20 cellular contexts compared by ENCODE assay signal in genomic region chrX:119646515-119646914, GRCh38. TPM values are rescaled to one million over a fixed set of nuclear protein-coding genes. Genes with fewer than 3 reads are reported as not detected.
DNase-seq lines count a peak whose midpoint lies in the region; ATAC-seq and TF ChIP-seq lines count a peak whose summit lies in the region.
"Had no signal": no experiment of that assay in that cellular context is flagged by ENCODE, and none has a peak within 500 bp of the region (broad histone marks: within the 10 kb centered on the region; RNA-seq: fewer than 3 reads in every experiment).

No MANE protein-coding gene starts in this region.

- H3K27ac ChIP-seq in foreskin keratinocyte: no peak overlapping the region
- H3K27ac ChIP-seq: 22Rv1, neutrophil, WERI-Rb-1 had no signal

- no peaks in the 10 kb centered on the region for H3K27me3 ChIP-seq in foreskin keratinocyte
- H3K27me3 ChIP-seq: neutrophil had no signal

- H3K4me3 Mint-ChIP-seq in T-helper 1 cell treated with Interleukin-12 subunit alpha and Interleukin-12 subunit beta and Interleukin-4 antibody, amounts not matched to agents 30 μg/mL and 1 μg/mL, for 36 hours: peak overlapping the region; percentile 21
- H3K4me3 Mint-ChIP-seq in activated B cell treated with CpG ODN at 0.5 μM for 24 hours (peak overlapping the region; percentile 57), immature natural killer cell (no peak overlapping the region)
- H3K4me3 Mint-ChIP-seq: endodermal cell had no signal

- DNase-seq in T-helper 1 cell (no peak), activated B cell treated with CpG ODN at 0.5 μM for 24 hours (no peak), immature natural killer cell (no peak), amniotic stem cell (lab: John Stamatoyannopoulos, UW) (no peak), foreskin keratinocyte (no peak)
- DNase-seq: activated CD8-positive, alpha-beta memory T cell treated with anti-CD3 and anti-CD28 coated beads, Interleukin-2, amount 50 U/mL, for 48 hours; anterior cingulate cortex; endodermal cell; kidney; mesendoderm; NCI-H1694 treated with DMSO at 0.1 percent for 48 hours; NCI-H345; stimulated activated naive CD4-positive, alpha-beta T cell; SW 1271; WERI-Rb-1 had no signal

- no peaks in the 10 kb centered on the region for H3K4me1 ChIP-seq in foreskin keratinocyte

- intact Hi-C loops in activated B cell treated with CpG ODN at 0.5 μM for 24 hours (cut with micrococcal nuclease): loop anchor here (5.0 kb wide), 1 partner anchor 39 kb away; the partner anchor contains the start of gene NKRF

- POLR2A ChIA-PET in activated B cell treated with CpG ODN at 0.5 μM for 24 hours (lab: Charles Lee): interaction anchor here (0.6 to 3.1 kb wide), 8 partner anchors 12 to 145 kb away, joined by 3 to 24 read pairs (median 8); partner anchors contain the start of genes RPL39 and SEPTIN6

- H3K4me1 Mint-ChIP-seq in T-helper 1 cell treated with Interleukin-12 subunit alpha and Interleukin-12 subunit beta and Interleukin-4 antibody, amounts not matched to agents 30 μg/mL and 1 μg/mL, for 36 hours (ENCODE audit: low read depth): peaks cover 27% of the 10 kb centered on the region
- peaks cover 31% of the 10 kb centered on the region for H3K4me1 Mint-ChIP-seq in activated B cell treated with CpG ODN at 0.5 μM for 24 hours
- H3K4me1 Mint-ChIP-seq in immature natural killer cell: peaks cover 17 to 32% of the 10 kb centered on the region in 2 donors
- H3K4me1 Mint-ChIP-seq: endodermal cell had no signal

- H3K9me3 Mint-ChIP-seq in T-helper 1 cell treated with Interleukin-12 subunit alpha and Interleukin-12 subunit beta and Interleukin-4 antibody, amounts not matched to agents 30 μg/mL and 1 μg/mL, for 36 hours: no peaks in the 10 kb centered on the region
- H3K9me3 Mint-ChIP-seq in activated B cell treated with CpG ODN at 0.5 μM for 24 hours (no peaks in the 10 kb centered on the region), immature natural killer cell (peaks cover 0 to 1% (median 0%) of the 10 kb centered on the region in 6 donors)

- ATAC-seq in GM18868 (IDR thresholded peaks at IDR 0.05; ENCODE audit: unreplicated experiment): peak; percentile 29
- peak; percentile 28 for ATAC-seq in activated B cell treated with CpG ODN at 0.5 μM for 24 hours (ENCODE audit: low read depth)
- no peak for ATAC-seq in HG03159 (IDR thresholded peaks at IDR 0.05; ENCODE audit: unreplicated experiment)
- no peak for ATAC-seq in foreskin keratinocyte

- TF ChIP-seq CTCF in activated B cell treated with CpG ODN at 0.5 μM for 24 hours (IDR thresholded peaks at IDR 0.05) (no peak), foreskin keratinocyte (conservative IDR thresholded peaks at IDR 0.05) (no peak)

- no peaks in the 10 kb centered on the region for H3K27me3 Mint-ChIP-seq in T-helper 1 cell treated with Interleukin-12 subunit alpha and Interleukin-12 subunit beta and Interleukin-4 antibody, amounts not matched to agents 30 μg/mL and 1 μg/mL, for 36 hours (ENCODE audit: low read depth)
- H3K27me3 Mint-ChIP-seq in activated B cell treated with CpG ODN at 0.5 μM for 24 hours: no peaks in the 10 kb centered on the region
- peaks cover 0 to 4% (median 1%) of the 10 kb centered on the region in 3 donors for H3K27me3 Mint-ChIP-seq in immature natural killer cell (ENCODE audit: low read depth in 3 of 3)

- peaks cover 26% of the 10 kb centered on the region for H3K36me3 Mint-ChIP-seq in T-helper 1 cell treated with Interleukin-12 subunit alpha and Interleukin-12 subunit beta and Interleukin-4 antibody, amounts not matched to agents 30 μg/mL and 1 μg/mL, for 36 hours (ENCODE audit: low read depth)
- H3K36me3 Mint-ChIP-seq in activated B cell treated with CpG ODN at 0.5 μM for 24 hours (ENCODE audit: low read depth) (peaks cover 70% of the 10 kb centered on the region), immature natural killer cell (peaks cover 0 to 26% (median 7%) of the 10 kb centered on the region in 3 donors)

- CTCF ChIA-PET in activated B cell treated with CpG ODN at 0.5 μM for 24 hours (lab: Charles Lee): interaction anchor here (1.3 kb wide), 1 partner anchor 37 kb away, joined by 4 read pairs; no protein-coding TSS in a partner anchor

- peak overlapping the region; percentile 74 for H3K27ac Mint-ChIP-seq in T-helper 1 cell treated with Interleukin-12 subunit alpha and Interleukin-12 subunit beta and Interleukin-4 antibody, amounts not matched to agents 30 μg/mL and 1 μg/mL, for 36 hours
- H3K27ac Mint-ChIP-seq in activated B cell treated with CpG ODN at 0.5 μM for 24 hours (peak overlapping the region; percentile 93), immature natural killer cell (peak overlapping the region in 5 of 6 donors; percentile 5 to 77 (median 48))
- H3K27ac Mint-ChIP-seq: endodermal cell had no signal

RNA-seq across cellular contexts. Expression of gene NKRF, which starts 40.3 kb away (rescaled TPM):
- 21.5 and 22.6 TPM in 2 replicates for total RNA-seq in activated B cell treated with CpG ODN at 0.5 μM for 24 hours
- polyA plus RNA-seq in immature natural killer cell: 1 to 10 TPM; 2.4 to 4.2 (median 2.6) TPM
- total RNA-seq in foreskin keratinocyte: 12.8 and 13.8 TPM in 2 replicates
- polyA plus RNA-seq in foreskin keratinocyte: 5.4 and 6.5 TPM in 2 replicates

RNA-seq across cellular contexts. Expression of gene SEPTIN6, which starts 46.5 kb away (rescaled TPM):
- total RNA-seq in activated B cell treated with CpG ODN at 0.5 μM for 24 hours (330 and 338 TPM in 2 replicates), foreskin keratinocyte (7.5 and 16.3 TPM in 2 replicates)
- polyA plus RNA-seq in immature natural killer cell (100 to 1,000 TPM; 104 to 244 (median 139) TPM), foreskin keratinocyte (7.3 and 14.3 TPM in 2 replicates)

Comparison
In these comparisons a context has a peak if more than half of its experiments do, and no peak if none do; other contexts are left out.
1. H3K4me3 Mint-ChIP-seq: peak in T-helper 1 cell treated with Interleukin-12 subunit alpha and Interleukin-12 subunit beta and Interleukin-4 antibody, amounts not matched to agents 30 μg/mL and 1 μg/mL, for 36 hours (single experiment) and activated B cell treated with CpG ODN at 0.5 μM for 24 hours (single experiment); none in immature natural killer cell (0 of 5).
2. ATAC-seq: peak in GM18868 (single experiment) and activated B cell treated with CpG ODN at 0.5 μM for 24 hours (single experiment); none in HG03159 (single experiment) and foreskin keratinocyte (single experiment).
3. RNA of gene SEPTIN6, which starts 46.5 kb away (total RNA-seq): 330 to 338 TPM in activated B cell treated with CpG ODN at 0.5 μM for 24 hours; 7.5 to 16.3 TPM in foreskin keratinocyte; every median in the first group is over 10 times any median in the second.
4. Peak in every context shown above with its lines, with median percentiles within 50 percentile points of each other: H3K27ac Mint-ChIP-seq.